In the genomic region with DNA sequence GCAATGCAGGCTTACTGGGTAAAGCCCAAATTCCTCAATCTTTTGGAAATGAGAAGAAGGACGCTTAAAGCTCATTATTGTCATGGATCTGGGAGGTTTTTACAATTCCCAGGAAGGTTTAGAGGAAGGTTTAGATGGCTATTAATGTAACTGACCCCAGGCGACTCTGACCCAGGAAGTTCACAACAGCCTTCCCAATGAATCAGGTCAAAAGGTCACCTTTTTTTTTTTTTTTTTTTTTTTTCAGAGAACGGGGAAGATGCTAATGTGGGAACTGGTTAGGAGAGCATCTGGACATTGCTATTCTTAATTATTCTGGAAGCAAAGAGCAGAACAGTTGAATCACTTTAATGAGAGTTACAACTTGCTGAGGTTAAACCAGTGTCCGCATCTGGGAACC, we compare ENCODE assay signal across 18 cellular contexts.
"Had no signal": no experiment of that assay in that cellular context is flagged by ENCODE, and none has a peak within 500 bp of the region (broad histone marks: within the 10 kb centered on the region; RNA-seq: fewer than 3 reads in every experiment).

No MANE protein-coding gene starts in this region.

- H3K27ac ChIP-seq: adrenal gland, cardiac muscle cell, dorsolateral prefrontal cortex, hepatocyte, psoas muscle, sigmoid colon, tibial artery, vagina had no signal

- H3K4me3 ChIP-seq: adrenal gland, cardiac muscle cell, dorsolateral prefrontal cortex, hepatocyte, psoas muscle, sigmoid colon, tibial artery, vagina had no signal

- ATAC-seq: activated CD8-positive, alpha-beta memory T cell treated with anti-CD3 and anti-CD28 coated beads, Interleukin-2, amount 10 ng/mL, durations not matched to agents 7 days and 5 days; esophagus mucosa; psoas muscle; stimulated activated naive B cell treated with anti-CD40 and anti-IgM and Interleukin-4, amounts not matched to agents 10 μg/mL and 1 μg/mL and 100 μg/mL, for 72 hours had no signal

- H3K27me3 ChIP-seq: adrenal gland, cardiac muscle cell, hepatocyte, sigmoid colon, tibial artery, vagina had no signal

- H3K9me3 Mint-ChIP-seq: activated naive CD4-positive, alpha-beta T cell treated with anti-CD3 and anti-CD28 coated beads, Interleukin-2, amount 50 U/mL, for 24 hours had no signal

- H3K36me3 ChIP-seq: adrenal gland, cardiac muscle cell, sigmoid colon, tibial artery, vagina had no signal

- H3K27ac Mint-ChIP-seq: activated CD8-positive, alpha-beta memory T cell treated with anti-CD3 and anti-CD28 coated beads, Interleukin-2, amount 10 ng/mL, durations not matched to agents 7 days and 5 days; activated naive CD4-positive, alpha-beta T cell treated with anti-CD3 and anti-CD28 coated beads, Interleukin-2, amount 50 U/mL, for 24 hours; nephron; stimulated activated naive B cell treated with anti-CD40 and anti-IgM and Interleukin-4, amounts not matched to agents 10 μg/mL and 1 μg/mL and 100 μg/mL, for 72 hours had no signal

- H3K36me3 Mint-ChIP-seq: activated naive CD4-positive, alpha-beta T cell treated with anti-CD3 and anti-CD28 coated beads, Interleukin-2, amount 50 U/mL, for 24 hours had no signal

- H3K9me3 ChIP-seq: adrenal gland, psoas muscle, sigmoid colon, tibial artery, vagina had no signal

- H3K4me3 Mint-ChIP-seq: activated CD8-positive, alpha-beta memory T cell treated with anti-CD3 and anti-CD28 coated beads, Interleukin-2, amount 10 ng/mL, durations not matched to agents 7 days and 5 days; activated naive CD4-positive, alpha-beta T cell treated with anti-CD3 and anti-CD28 coated beads, Interleukin-2, amount 50 U/mL, for 24 hours; nephron; stimulated activated naive B cell treated with anti-CD40 and anti-IgM and Interleukin-4, amounts not matched to agents 10 μg/mL and 1 μg/mL and 100 μg/mL, for 72 hours had no signal

- H3K27me3 Mint-ChIP-seq: activated naive CD4-positive, alpha-beta T cell treated with anti-CD3 and anti-CD28 coated beads, Interleukin-2, amount 50 U/mL, for 24 hours had no signal

- DNase-seq: activated CD4-positive, CD25-positive, alpha-beta regulatory T cell treated with anti-CD3 and anti-CD28 coated beads, Interleukin-2, amount 50 U/mL, for 72 hours; activated CD8-positive, alpha-beta memory T cell treated with anti-CD3 and anti-CD28 coated beads, Interleukin-2, amount 10 ng/mL, durations not matched to agents 7 days and 5 days; activated T-cell treated with anti-CD3 and anti-CD28 coated beads, Interleukin-2, amount 50 U/mL, for 1 hour; adrenal gland; dorsolateral prefrontal cortex; kidney; mesendoderm; psoas muscle; sigmoid colon; stimulated activated naive B cell treated with anti-CD40 and anti-IgM and Interleukin-4, amounts not matched to agents 10 μg/mL and 1 μg/mL and 100 μg/mL, for 72 hours; SW 1271; tibial artery had no signal

- H3K4me1 ChIP-seq: adrenal gland, psoas muscle, sigmoid colon had no signal
